ENCODE assay signal across 1 cellular context in genomic region chr15:60635507-60636352, GRCh38.
TF ChIP-seq lines count a peak whose summit lies in the region.

No MANE protein-coding gene starts in this region.

TF ChIP-seq in GM12878, 131 proteins besides CTCF, POLR2A, EP300 and RAD21 (continued from another document and continues in another):
- no peak for TF ChIP-seq HSF1 (IDR thresholded peaks at IDR 0.05; ENCODE audit: low read depth, low read length)
- 0 out of 2 replicates have a peak, but pooled peaks have one; percentile 26 for TF ChIP-seq PML (IDR thresholded peaks at IDR 0.05; ENCODE audit: low read length)
- no peak for TF ChIP-seq ESRRA (IDR thresholded peaks at IDR 0.05; ENCODE audit: low read length)
- no peak for TF ChIP-seq SREBF1 (IDR thresholded peaks at IDR 0.05; ENCODE audit: low read length)
- TF ChIP-seq, protein P1, sequence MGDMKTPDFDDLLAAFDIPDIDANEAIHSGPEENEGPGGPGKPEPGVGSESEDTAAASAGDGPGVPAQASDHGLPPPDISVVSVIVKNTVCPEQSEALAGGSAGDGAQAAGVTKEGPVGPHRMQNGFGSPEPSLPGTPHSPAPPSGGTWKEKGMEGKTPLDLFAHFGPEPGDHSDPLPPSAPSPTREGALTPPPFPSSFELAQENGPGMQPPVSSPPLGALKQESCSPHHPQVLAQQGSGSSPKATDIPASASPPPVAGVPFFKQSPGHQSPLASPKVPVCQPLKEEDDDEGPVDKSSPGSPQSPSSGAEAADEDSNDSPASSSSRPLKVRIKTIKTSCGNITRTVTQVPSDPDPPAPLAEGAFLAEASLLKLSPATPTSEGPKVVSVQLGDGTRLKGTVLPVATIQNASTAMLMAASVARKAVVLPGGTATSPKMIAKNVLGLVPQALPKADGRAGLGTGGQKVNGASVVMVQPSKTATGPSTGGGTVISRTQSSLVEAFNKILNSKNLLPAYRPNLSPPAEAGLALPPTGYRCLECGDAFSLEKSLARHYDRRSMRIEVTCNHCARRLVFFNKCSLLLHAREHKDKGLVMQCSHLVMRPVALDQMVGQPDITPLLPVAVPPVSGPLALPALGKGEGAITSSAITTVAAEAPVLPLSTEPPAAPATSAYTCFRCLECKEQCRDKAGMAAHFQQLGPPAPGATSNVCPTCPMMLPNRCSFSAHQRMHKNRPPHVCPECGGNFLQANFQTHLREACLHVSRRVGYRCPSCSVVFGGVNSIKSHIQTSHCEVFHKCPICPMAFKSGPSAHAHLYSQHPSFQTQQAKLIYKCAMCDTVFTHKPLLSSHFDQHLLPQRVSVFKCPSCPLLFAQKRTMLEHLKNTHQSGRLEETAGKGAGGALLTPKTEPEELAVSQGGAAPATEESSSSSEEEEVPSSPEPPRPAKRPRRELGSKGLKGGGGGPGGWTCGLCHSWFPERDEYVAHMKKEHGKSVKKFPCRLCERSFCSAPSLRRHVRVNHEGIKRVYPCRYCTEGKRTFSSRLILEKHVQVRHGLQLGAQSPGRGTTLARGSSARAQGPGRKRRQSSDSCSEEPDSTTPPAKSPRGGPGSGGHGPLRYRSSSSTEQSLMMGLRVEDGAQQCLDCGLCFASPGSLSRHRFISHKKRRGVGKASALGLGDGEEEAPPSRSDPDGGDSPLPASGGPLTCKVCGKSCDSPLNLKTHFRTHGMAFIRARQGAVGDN (IDR thresholded peaks at IDR 0.05) = no peak
- TF ChIP-seq CBFB (IDR thresholded peaks at IDR 0.05; ENCODE audit: low read depth) = peak; percentile 97
- peak; percentile 82 for TF ChIP-seq PAX5 (IDR thresholded peaks at IDR 0.05; ENCODE audit: borderline replicate concordance, low read depth, low read length)
- TF ChIP-seq ZBTB4 (CRISPR knock-in tag; IDR thresholded peaks at IDR 0.05) = no peak
- TF ChIP-seq CEBPB (IDR thresholded peaks at IDR 0.05; ENCODE audit: borderline replicate concordance in 1 of 2, low read depth in 2 of 2, low read length in 2 of 2) = peak in 1 of 2 experiments; percentile 56; a peak in 1 of 4 replicates
- no peak for TF ChIP-seq CEBPZ (IDR thresholded peaks at IDR 0.05; ENCODE audit: low read depth, low read length)
- peak; percentile 82 for TF ChIP-seq CREM (IDR thresholded peaks at IDR 0.05; ENCODE audit: low read depth)
- TF ChIP-seq RCOR1 (conservative IDR thresholded peaks at IDR 0.05; ENCODE audit: low read depth, low read length) = no peak
- TF ChIP-seq DPF2 (IDR thresholded peaks at IDR 0.05) = peak; percentile 93
- peak; percentile 93 for TF ChIP-seq EED (IDR thresholded peaks at IDR 0.05; ENCODE audit: low read depth)
- TF ChIP-seq ELK1 (IDR thresholded peaks at IDR 0.05; ENCODE audit: low read depth, low read length) = no peak
- TF ChIP-seq, protein P2, sequence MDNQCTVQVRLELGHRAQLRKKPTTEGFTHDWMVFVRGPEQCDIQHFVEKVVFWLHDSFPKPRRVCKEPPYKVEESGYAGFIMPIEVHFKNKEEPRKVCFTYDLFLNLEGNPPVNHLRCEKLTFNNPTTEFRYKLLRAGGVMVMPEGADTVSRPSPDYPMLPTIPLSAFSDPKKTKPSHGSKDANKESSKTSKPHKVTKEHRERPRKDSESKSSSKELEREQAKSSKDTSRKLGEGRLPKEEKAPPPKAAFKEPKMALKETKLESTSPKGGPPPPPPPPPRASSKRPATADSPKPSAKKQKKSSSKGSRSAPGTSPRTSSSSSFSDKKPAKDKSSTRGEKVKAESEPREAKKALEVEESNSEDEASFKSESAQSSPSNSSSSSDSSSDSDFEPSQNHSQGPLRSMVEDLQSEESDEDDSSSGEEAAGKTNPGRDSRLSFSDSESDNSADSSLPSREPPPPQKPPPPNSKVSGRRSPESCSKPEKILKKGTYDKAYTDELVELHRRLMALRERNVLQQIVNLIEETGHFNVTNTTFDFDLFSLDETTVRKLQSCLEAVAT (IDR thresholded peaks at IDR 0.05) = peak; percentile 68; the same call in 1 of the 2 replicates
- TF ChIP-seq NR2C1 (IDR thresholded peaks at IDR 0.05) = no peak
- TF ChIP-seq PAX8 (IDR thresholded peaks at IDR 0.05) = no peak
- TF ChIP-seq CBX3 (IDR thresholded peaks at IDR 0.05; ENCODE audit: borderline replicate concordance, low read depth) = no peak
- TF ChIP-seq, protein P3, sequence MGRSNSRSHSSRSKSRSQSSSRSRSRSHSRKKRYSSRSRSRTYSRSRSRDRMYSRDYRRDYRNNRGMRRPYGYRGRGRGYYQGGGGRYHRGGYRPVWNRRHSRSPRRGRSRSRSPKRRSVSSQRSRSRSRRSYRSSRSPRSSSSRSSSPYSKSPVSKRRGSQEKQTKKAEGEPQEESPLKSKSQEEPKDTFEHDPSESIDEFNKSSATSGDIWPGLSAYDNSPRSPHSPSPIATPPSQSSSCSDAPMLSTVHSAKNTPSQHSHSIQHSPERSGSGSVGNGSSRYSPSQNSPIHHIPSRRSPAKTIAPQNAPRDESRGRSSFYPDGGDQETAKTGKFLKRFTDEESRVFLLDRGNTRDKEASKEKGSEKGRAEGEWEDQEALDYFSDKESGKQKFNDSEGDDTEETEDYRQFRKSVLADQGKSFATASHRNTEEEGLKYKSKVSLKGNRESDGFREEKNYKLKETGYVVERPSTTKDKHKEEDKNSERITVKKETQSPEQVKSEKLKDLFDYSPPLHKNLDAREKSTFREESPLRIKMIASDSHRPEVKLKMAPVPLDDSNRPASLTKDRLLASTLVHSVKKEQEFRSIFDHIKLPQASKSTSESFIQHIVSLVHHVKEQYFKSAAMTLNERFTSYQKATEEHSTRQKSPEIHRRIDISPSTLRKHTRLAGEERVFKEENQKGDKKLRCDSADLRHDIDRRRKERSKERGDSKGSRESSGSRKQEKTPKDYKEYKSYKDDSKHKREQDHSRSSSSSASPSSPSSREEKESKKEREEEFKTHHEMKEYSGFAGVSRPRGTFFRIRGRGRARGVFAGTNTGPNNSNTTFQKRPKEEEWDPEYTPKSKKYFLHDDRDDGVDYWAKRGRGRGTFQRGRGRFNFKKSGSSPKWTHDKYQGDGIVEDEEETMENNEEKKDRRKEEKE (IDR thresholded peaks at IDR 0.05) = no peak
- TF ChIP-seq HDAC2 (IDR thresholded peaks at IDR 0.05) = no peak
- no peak for TF ChIP-seq LARP7 (IDR thresholded peaks at IDR 0.05)
- no peak for TF ChIP-seq ZSCAN29 (IDR thresholded peaks at IDR 0.05)
- TF ChIP-seq HDAC6 (IDR thresholded peaks at IDR 0.05; ENCODE audit: unreplicated experiment) = no peak
- TF ChIP-seq ZZZ3 (IDR thresholded peaks at IDR 0.05; ENCODE audit: control insufficient read depth, insufficient read length, low read depth) = no peak
- TF ChIP-seq POLR2AphosphoS5 (IDR thresholded peaks at IDR 0.05; ENCODE audit: low read length) = no peak
- no peak for TF ChIP-seq STAT1 (conservative IDR thresholded peaks at IDR 0.05)
- no peak for TF ChIP-seq SP1 (IDR thresholded peaks at IDR 0.05; ENCODE audit: low read depth, low read length)
- no peak for TF ChIP-seq ASH2L (IDR thresholded peaks at IDR 0.05; ENCODE audit: borderline replicate concordance, low read depth)
- TF ChIP-seq GATAD2B (conservative IDR thresholded peaks at IDR 0.05; ENCODE audit: low read depth) = 0 out of 2 replicates have a peak, but pooled peaks have one; percentile 46
- TF ChIP-seq ZNF622 (IDR thresholded peaks at IDR 0.05) = no peak
- TF ChIP-seq IKZF2 (IDR thresholded peaks at IDR 0.05) = peak; percentile 92
- TF ChIP-seq NKRF (conservative IDR thresholded peaks at IDR 0.05) = no peak
- 0 out of 2 replicates have a peak, but pooled peaks have one; percentile 28 for TF ChIP-seq ZNF24 (IDR thresholded peaks at IDR 0.05)
- no peak for TF ChIP-seq KAT2A (conservative IDR thresholded peaks at IDR 0.05; ENCODE audit: control insufficient read depth, low read depth, low read length)
- no peak for TF ChIP-seq SREBF2 (IDR thresholded peaks at IDR 0.05; ENCODE audit: low read length)
